2 cellular contexts compared by ENCODE assay signal in the genomic region with DNA sequence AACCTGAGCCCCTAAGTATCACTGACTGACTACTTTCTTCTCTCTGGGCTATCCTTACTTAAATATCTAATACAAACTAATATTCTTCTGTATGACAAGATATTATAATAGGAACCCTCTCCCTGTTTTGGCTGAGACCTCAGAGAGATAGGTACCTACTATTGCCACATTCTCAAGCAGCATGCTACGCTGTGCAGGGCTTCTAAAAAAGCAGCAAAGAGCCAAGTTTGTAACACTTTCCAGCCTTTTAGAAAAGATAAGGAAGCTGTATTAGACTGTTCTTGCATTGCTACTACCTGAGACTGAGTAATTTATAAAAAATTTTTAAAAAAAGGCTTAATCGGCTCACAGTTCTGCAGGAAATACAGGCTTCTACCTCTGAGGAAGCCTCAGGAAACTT.
TF ChIP-seq lines count a peak whose summit lies in the region.

No MANE protein-coding gene starts in this region.

TF ChIP-seq in SK-N-SH treated with all-trans-retinoic acid at 6 μM for 48 hours, 23 proteins besides CTCF, POLR2A, EP300 and RAD21 (continued from another document):
- TF ChIP-seq CSDC2 (CRISPR knock-in tag; IDR thresholded peaks at IDR 0.05) (no peak), ZNF8 (CRISPR knock-in tag; IDR thresholded peaks at IDR 0.05) (no peak), OSR1 (CRISPR knock-in tag; IDR thresholded peaks at IDR 0.05) (no peak)
- TF ChIP-seq, protein P1, sequence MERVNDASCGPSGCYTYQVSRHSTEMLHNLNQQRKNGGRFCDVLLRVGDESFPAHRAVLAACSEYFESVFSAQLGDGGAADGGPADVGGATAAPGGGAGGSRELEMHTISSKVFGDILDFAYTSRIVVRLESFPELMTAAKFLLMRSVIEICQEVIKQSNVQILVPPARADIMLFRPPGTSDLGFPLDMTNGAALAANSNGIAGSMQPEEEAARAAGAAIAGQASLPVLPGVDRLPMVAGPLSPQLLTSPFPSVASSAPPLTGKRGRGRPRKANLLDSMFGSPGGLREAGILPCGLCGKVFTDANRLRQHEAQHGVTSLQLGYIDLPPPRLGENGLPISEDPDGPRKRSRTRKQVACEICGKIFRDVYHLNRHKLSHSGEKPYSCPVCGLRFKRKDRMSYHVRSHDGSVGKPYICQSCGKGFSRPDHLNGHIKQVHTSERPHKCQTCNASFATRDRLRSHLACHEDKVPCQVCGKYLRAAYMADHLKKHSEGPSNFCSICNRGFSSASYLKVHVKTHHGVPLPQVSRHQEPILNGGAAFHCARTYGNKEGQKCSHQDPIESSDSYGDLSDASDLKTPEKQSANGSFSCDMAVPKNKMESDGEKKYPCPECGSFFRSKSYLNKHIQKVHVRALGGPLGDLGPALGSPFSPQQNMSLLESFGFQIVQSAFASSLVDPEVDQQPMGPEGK (CRISPR knock-in tag; IDR thresholded peaks at IDR 0.05; ENCODE audit: borderline replicate concordance) = no peak

TF ChIP-seq in SK-N-SH, 30 proteins besides CTCF, POLR2A, EP300 and RAD21 (continued from another document):
- TF ChIP-seq, protein P2, sequence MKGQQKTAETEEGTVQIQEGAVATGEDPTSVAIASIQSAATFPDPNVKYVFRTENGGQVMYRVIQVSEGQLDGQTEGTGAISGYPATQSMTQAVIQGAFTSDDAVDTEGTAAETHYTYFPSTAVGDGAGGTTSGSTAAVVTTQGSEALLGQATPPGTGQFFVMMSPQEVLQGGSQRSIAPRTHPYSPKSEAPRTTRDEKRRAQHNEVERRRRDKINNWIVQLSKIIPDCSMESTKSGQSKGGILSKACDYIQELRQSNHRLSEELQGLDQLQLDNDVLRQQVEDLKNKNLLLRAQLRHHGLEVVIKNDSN (IDR thresholded peaks at IDR 0.05; ENCODE audit: borderline replicate concordance, low read depth) = no peak
- TF ChIP-seq, protein P3, sequence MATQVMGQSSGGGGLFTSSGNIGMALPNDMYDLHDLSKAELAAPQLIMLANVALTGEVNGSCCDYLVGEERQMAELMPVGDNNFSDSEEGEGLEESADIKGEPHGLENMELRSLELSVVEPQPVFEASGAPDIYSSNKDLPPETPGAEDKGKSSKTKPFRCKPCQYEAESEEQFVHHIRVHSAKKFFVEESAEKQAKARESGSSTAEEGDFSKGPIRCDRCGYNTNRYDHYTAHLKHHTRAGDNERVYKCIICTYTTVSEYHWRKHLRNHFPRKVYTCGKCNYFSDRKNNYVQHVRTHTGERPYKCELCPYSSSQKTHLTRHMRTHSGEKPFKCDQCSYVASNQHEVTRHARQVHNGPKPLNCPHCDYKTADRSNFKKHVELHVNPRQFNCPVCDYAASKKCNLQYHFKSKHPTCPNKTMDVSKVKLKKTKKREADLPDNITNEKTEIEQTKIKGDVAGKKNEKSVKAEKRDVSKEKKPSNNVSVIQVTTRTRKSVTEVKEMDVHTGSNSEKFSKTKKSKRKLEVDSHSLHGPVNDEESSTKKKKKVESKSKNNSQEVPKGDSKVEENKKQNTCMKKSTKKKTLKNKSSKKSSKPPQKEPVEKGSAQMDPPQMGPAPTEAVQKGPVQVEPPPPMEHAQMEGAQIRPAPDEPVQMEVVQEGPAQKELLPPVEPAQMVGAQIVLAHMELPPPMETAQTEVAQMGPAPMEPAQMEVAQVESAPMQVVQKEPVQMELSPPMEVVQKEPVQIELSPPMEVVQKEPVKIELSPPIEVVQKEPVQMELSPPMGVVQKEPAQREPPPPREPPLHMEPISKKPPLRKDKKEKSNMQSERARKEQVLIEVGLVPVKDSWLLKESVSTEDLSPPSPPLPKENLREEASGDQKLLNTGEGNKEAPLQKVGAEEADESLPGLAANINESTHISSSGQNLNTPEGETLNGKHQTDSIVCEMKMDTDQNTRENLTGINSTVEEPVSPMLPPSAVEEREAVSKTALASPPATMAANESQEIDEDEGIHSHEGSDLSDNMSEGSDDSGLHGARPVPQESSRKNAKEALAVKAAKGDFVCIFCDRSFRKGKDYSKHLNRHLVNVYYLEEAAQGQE (IDR thresholded peaks at IDR 0.05; ENCODE audit: low read depth, low read length) = no peak
- TF ChIP-seq FOSL2 (IDR thresholded peaks at IDR 0.05; ENCODE audit: borderline replicate concordance, low read depth) (no peak), POLR2AphosphoS5 (IDR thresholded peaks at IDR 0.05; ENCODE audit: low read depth, low read length) (no peak), RFX5 (IDR thresholded peaks at IDR 0.05; ENCODE audit: low read length) (no peak), GABPA (IDR thresholded peaks at IDR 0.05; ENCODE audit: low read depth) (no peak), MXI1 (IDR thresholded peaks at IDR 0.05; ENCODE audit: low read depth, low read length) (no peak)
